ENCODE assay signal across 1 cellular context in the genomic region with DNA sequence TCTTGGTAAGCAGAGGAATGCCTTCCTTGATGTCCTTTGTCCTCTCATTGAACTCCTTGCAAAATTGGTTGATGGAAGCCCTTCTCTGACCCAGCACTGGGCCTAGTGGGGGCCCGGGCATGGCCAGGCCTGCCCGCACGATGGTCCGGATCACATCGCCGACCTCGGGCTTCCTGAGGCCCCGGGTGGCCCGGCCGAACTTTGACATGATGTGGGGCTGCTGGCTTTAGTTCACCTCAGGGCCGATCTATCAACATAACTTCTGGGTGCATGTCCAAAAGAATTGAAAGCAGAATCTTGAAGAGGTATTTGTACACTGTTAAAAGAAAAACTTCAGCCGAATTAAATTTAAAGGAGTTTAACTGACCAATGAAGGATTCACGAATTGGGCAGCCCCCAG.
TF ChIP-seq lines count a peak whose summit lies in the region.

No MANE protein-coding gene starts in this region.

TF ChIP-seq in H1, 55 proteins besides CTCF, POLR2A, EP300 and RAD21:
- TF ChIP-seq TBP (IDR thresholded peaks at IDR 0.05; ENCODE audit: low read depth, low read length) (no peak), SP1 (IDR thresholded peaks at IDR 0.05; ENCODE audit: low read depth, low read length) (no peak), CEBPB (IDR thresholded peaks at IDR 0.05; ENCODE audit: low read depth, low read length) (no peak), BCL11A (IDR thresholded peaks at IDR 0.05; ENCODE audit: low read depth in 2 of 2, low read length in 2 of 2) (no peak), TAF7 (optimal IDR thresholded peaks at IDR 0.05; ENCODE audit: borderline replicate concordance, low read depth, low read length) (no peak), SUZ12 (IDR thresholded peaks at IDR 0.05; ENCODE audit: low read length) (no peak), SRF (IDR thresholded peaks at IDR 0.05; ENCODE audit: low read depth, low read length) (no peak), CBX5 (IDR thresholded peaks at IDR 0.05; ENCODE audit: low read depth, low read length) (no peak), YY1 (IDR thresholded peaks at IDR 0.05; ENCODE audit: low read depth, low read length) (no peak), TCF12 (IDR thresholded peaks at IDR 0.05; ENCODE audit: low read depth, low read length) (no peak), RFX5 (IDR thresholded peaks at IDR 0.05; ENCODE audit: borderline replicate concordance, low read depth, low read length) (no peak), CBX8 (IDR thresholded peaks at IDR 0.05; ENCODE audit: borderline replicate concordance, low read depth, low read length) (no peak), HDAC2 (IDR thresholded peaks at IDR 0.05; ENCODE audit: borderline replicate concordance in 1 of 2, low read depth in 2 of 2, low read length in 2 of 2) (no peak), SIRT6 (IDR thresholded peaks at IDR 0.05; ENCODE audit: low read length) (no peak), MAX (IDR thresholded peaks at IDR 0.05) (no peak), SP4 (IDR thresholded peaks at IDR 0.05; ENCODE audit: low read length) (no peak), POLR2AphosphoS5 (IDR thresholded peaks at IDR 0.05; ENCODE audit: low read depth, low read length) (no peak)
